1 cellular context compared by ENCODE assay signal in the genomic region with DNA sequence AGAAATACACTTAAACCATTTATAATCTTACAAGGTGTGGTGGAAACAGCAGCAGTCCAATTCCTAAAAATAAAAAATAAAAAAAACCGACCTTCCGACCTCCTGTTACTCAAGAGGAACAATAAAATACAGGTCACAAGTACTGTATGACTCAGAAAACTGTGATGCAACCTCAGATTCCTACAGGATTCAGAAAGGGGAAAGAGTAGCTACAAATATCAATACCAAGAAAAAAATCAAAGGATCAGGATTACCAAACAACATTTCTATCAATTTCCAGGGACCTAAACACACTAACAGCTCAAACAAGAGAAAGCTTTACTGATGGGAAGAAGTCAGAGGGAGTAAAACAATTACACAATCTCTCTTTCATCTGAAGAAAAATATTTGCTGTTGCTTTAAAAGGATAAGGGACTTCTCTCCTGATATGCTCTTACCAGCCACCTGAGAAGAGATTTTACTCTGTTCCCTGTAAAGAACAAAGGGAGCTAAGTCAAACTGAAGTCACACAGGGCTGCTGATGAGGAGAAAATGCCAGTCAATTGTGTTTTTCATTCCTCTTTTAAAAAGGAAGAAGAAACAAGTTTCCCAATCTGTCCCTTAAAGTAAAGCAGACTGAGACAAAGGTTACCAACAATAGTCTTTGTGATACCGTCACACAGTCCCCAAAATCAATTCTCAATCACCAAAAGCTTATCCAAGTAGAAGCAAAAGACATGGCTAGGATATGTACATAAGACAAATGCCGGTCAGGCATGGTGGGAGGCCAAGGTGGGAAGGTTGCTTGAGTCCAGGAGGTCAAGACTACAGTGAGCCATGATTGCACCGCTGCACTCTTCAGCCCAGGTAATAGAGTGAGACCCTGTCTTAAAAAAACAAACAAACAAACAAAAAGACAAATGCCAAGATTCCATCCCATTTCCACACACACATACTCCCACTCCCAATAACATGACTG.
TF ChIP-seq lines count a peak whose summit lies in the region.

No MANE protein-coding gene starts in this region.

TF ChIP-seq in HepG2, 621 proteins besides CTCF, POLR2A, EP300 and RAD21 (continued from another document and continues in another):
- TF ChIP-seq, protein P1, sequence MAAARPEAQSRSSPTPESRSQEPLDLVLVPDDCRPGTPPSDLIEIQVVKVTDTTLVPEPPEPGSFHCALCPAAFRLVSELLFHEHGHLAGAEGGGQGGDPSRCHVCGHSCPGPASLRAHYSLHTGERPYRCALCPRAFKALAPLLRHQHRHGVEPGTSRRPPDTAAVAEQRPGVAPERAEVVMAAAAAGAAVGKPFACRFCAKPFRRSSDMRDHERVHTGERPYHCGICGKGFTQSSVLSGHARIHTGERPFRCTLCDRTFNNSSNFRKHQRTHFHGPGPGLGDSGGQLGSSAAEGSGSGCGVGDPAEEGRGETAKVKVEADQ (CRISPR knock-in tag; IDR thresholded peaks at IDR 0.05; ENCODE audit: borderline replicate concordance) = peak; percentile 76; the same call in 1 of the 2 replicates
- no peak for TF ChIP-seq ZBTB8A (CRISPR knock-in tag; IDR thresholded peaks at IDR 0.05; ENCODE audit: borderline replicate concordance, low read depth)
- peak; percentile 58; the same call in 1 of the 2 replicates for TF ChIP-seq SRF (IDR thresholded peaks at IDR 0.05; ENCODE audit: low read depth, low read length)
- TF ChIP-seq, protein P2, sequence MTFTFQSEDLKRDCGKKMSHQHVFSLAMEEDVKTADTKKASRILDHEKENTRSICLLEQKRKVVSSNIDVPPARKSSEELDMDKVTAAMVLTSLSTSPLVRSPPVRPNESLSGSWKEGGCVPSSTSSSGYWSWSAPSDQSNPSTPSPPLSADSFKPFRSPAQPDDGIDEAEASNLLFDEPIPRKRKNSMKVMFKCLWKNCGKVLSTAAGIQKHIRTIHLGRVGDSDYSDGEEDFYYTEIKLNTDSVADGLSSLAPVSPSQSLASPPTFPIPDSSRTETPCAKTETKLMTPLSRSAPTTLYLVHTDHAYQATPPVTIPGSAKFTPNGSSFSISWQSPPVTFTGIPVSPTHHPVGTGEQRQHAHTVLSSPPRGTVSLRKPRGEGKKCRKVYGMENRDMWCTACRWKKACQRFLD (CRISPR knock-in tag; IDR thresholded peaks at IDR 0.05; ENCODE audit: borderline replicate concordance) = no peak
- TF ChIP-seq ZFP82 (CRISPR knock-in tag; IDR thresholded peaks at IDR 0.05; ENCODE audit: borderline replicate concordance) = no peak
- no peak for TF ChIP-seq FIP1L1 (IDR thresholded peaks at IDR 0.05; ENCODE audit: borderline replicate concordance, insufficient read depth, low read depth, low read length)
- peak; percentile 97 for TF ChIP-seq NCOR1 (IDR thresholded peaks at IDR 0.05; ENCODE audit: borderline replicate concordance, low read length)
- TF ChIP-seq MBNL3 (CRISPR knock-in tag; conservative IDR thresholded peaks at IDR 0.05) = no peak
- TF ChIP-seq PHF5A (CRISPR knock-in tag; IDR thresholded peaks at IDR 0.05; ENCODE audit: low read depth, unreplicated experiment) = peak; percentile 79
- TF ChIP-seq ZNF225 (CRISPR knock-in tag; IDR thresholded peaks at IDR 0.05) = no peak
- TF ChIP-seq NR2F1 (CRISPR knock-in tag; IDR thresholded peaks at IDR 0.05) = peak; percentile 76 to 99
- peak; percentile 77 for TF ChIP-seq TBX2 (CRISPR knock-in tag; IDR thresholded peaks at IDR 0.05; ENCODE audit: borderline replicate concordance)
- no peak for TF ChIP-seq ZNF350 (CRISPR knock-in tag; IDR thresholded peaks at IDR 0.05; ENCODE audit: borderline replicate concordance, low read depth)
- no peak for TF ChIP-seq MTF1 (CRISPR knock-in tag; IDR thresholded peaks at IDR 0.05)
- no peak for TF ChIP-seq JARID2 (CRISPR knock-in tag; IDR thresholded peaks at IDR 0.05; ENCODE audit: insufficient replicate concordance)
- TF ChIP-seq, protein P3, sequence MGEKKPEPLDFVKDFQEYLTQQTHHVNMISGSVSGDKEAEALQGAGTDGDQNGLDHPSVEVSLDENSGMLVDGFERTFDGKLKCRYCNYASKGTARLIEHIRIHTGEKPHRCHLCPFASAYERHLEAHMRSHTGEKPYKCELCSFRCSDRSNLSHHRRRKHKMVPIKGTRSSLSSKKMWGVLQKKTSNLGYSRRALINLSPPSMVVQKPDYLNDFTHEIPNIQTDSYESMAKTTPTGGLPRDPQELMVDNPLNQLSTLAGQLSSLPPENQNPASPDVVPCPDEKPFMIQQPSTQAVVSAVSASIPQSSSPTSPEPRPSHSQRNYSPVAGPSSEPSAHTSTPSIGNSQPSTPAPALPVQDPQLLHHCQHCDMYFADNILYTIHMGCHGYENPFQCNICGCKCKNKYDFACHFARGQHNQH (CRISPR knock-in tag; IDR thresholded peaks at IDR 0.05) = peak; percentile 57; the same call in 1 of the 2 replicates
- no peak for TF ChIP-seq ZZZ3 (CRISPR knock-in tag; IDR thresholded peaks at IDR 0.05; ENCODE audit: borderline replicate concordance)
- TF ChIP-seq, protein P4, sequence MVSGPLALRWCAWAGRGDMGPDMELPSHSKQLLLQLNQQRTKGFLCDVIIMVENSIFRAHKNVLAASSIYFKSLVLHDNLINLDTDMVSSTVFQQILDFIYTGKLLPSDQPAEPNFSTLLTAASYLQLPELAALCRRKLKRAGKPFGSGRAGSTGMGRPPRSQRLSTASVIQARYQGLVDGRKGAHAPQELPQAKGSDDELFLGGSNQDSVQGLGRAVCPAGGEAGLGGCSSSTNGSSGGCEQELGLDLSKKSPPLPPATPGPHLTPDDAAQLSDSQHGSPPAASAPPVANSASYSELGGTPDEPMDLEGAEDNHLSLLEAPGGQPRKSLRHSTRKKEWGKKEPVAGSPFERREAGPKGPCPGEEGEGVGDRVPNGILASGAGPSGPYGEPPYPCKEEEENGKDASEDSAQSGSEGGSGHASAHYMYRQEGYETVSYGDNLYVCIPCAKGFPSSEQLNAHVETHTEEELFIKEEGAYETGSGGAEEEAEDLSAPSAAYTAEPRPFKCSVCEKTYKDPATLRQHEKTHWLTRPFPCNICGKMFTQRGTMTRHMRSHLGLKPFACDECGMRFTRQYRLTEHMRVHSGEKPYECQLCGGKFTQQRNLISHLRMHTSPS (CRISPR knock-in tag; IDR thresholded peaks at IDR 0.05; ENCODE audit: low read depth) = no peak
- TF ChIP-seq HDAC1 (CRISPR knock-in tag; IDR thresholded peaks at IDR 0.05) = peak; percentile 74
- no peak for TF ChIP-seq KLF9 (CRISPR knock-in tag; IDR thresholded peaks at IDR 0.05; ENCODE audit: low read depth)
- TF ChIP-seq ZNF709 (CRISPR knock-in tag; IDR thresholded peaks at IDR 0.05) = no peak
- TF ChIP-seq MTA3 (CRISPR knock-in tag; IDR thresholded peaks at IDR 0.05) = no peak
- TF ChIP-seq ZNF34 (CRISPR knock-in tag; IDR thresholded peaks at IDR 0.05; ENCODE audit: borderline replicate concordance) = no peak; the same call in 1 of the 2 replicates
- TF ChIP-seq, protein P5, sequence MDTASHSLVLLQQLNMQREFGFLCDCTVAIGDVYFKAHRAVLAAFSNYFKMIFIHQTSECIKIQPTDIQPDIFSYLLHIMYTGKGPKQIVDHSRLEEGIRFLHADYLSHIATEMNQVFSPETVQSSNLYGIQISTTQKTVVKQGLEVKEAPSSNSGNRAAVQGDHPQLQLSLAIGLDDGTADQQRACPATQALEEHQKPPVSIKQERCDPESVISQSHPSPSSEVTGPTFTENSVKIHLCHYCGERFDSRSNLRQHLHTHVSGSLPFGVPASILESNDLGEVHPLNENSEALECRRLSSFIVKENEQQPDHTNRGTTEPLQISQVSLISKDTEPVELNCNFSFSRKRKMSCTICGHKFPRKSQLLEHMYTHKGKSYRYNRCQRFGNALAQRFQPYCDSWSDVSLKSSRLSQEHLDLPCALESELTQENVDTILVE (CRISPR knock-in tag; IDR thresholded peaks at IDR 0.05) = peak; percentile 81
- no peak for TF ChIP-seq GTF2F1 (IDR thresholded peaks at IDR 0.05; ENCODE audit: low read length)
- TF ChIP-seq, protein P6, sequence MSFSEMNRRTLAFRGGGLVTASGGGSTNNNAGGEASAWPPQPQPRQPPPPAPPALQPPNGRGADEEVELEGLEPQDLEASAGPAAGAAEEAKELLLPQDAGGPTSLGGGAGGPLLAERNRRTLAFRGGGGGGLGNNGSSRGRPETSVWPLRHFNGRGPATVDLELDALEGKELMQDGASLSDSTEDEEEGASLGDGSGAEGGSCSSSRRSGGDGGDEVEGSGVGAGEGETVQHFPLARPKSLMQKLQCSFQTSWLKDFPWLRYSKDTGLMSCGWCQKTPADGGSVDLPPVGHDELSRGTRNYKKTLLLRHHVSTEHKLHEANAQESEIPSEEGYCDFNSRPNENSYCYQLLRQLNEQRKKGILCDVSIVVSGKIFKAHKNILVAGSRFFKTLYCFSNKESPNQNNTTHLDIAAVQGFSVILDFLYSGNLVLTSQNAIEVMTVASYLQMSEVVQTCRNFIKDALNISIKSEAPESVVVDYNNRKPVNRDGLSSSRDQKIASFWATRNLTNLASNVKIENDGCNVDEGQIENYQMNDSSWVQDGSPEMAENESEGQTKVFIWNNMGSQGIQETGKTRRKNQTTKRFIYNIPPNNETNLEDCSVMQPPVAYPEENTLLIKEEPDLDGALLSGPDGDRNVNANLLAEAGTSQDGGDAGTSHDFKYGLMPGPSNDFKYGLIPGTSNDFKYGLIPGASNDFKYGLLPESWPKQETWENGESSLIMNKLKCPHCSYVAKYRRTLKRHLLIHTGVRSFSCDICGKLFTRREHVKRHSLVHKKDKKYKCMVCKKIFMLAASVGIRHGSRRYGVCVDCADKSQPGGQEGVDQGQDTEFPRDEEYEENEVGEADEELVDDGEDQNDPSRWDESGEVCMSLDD (CRISPR knock-in tag; IDR thresholded peaks at IDR 0.05; ENCODE audit: borderline replicate concordance) = no peak
- TF ChIP-seq MAZ (IDR thresholded peaks at IDR 0.05; ENCODE audit: borderline replicate concordance, low read depth, low read length) = no peak
- no peak for TF ChIP-seq MAZ (CRISPR knock-in tag; IDR thresholded peaks at IDR 0.05; ENCODE audit: low read depth)
- peak; percentile 38 for TF ChIP-seq SMAD3 (CRISPR knock-in tag; IDR thresholded peaks at IDR 0.05)
- TF ChIP-seq ZNF264 (CRISPR knock-in tag; IDR thresholded peaks at IDR 0.05) = peak; percentile 83; the same call in 1 of the 2 replicates
- TF ChIP-seq, protein P7, sequence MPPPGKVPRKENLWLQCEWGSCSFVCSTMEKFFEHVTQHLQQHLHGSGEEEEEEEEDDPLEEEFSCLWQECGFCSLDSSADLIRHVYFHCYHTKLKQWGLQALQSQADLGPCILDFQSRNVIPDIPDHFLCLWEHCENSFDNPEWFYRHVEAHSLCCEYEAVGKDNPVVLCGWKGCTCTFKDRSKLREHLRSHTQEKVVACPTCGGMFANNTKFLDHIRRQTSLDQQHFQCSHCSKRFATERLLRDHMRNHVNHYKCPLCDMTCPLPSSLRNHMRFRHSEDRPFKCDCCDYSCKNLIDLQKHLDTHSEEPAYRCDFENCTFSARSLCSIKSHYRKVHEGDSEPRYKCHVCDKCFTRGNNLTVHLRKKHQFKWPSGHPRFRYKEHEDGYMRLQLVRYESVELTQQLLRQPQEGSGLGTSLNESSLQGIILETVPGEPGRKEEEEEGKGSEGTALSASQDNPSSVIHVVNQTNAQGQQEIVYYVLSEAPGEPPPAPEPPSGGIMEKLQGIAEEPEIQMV (CRISPR knock-in tag; IDR thresholded peaks at IDR 0.05; ENCODE audit: low read depth) = no peak
- TF ChIP-seq CREB1 (IDR thresholded peaks at IDR 0.05) = peak; percentile 71
- TF ChIP-seq CREB1 (CRISPR knock-in tag; IDR thresholded peaks at IDR 0.05) = peak; percentile 83
- TF ChIP-seq, protein P8, sequence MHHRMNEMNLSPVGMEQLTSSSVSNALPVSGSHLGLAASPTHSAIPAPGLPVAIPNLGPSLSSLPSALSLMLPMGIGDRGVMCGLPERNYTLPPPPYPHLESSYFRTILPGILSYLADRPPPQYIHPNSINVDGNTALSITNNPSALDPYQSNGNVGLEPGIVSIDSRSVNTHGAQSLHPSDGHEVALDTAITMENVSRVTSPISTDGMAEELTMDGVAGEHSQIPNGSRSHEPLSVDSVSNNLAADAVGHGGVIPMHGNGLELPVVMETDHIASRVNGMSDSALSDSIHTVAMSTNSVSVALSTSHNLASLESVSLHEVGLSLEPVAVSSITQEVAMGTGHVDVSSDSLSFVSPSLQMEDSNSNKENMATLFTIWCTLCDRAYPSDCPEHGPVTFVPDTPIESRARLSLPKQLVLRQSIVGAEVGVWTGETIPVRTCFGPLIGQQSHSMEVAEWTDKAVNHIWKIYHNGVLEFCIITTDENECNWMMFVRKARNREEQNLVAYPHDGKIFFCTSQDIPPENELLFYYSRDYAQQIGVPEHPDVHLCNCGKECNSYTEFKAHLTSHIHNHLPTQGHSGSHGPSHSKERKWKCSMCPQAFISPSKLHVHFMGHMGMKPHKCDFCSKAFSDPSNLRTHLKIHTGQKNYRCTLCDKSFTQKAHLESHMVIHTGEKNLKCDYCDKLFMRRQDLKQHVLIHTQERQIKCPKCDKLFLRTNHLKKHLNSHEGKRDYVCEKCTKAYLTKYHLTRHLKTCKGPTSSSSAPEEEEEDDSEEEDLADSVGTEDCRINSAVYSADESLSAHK (CRISPR knock-in tag; IDR thresholded peaks at IDR 0.05; ENCODE audit: borderline replicate concordance) = no peak
- TF ChIP-seq, protein P9, sequence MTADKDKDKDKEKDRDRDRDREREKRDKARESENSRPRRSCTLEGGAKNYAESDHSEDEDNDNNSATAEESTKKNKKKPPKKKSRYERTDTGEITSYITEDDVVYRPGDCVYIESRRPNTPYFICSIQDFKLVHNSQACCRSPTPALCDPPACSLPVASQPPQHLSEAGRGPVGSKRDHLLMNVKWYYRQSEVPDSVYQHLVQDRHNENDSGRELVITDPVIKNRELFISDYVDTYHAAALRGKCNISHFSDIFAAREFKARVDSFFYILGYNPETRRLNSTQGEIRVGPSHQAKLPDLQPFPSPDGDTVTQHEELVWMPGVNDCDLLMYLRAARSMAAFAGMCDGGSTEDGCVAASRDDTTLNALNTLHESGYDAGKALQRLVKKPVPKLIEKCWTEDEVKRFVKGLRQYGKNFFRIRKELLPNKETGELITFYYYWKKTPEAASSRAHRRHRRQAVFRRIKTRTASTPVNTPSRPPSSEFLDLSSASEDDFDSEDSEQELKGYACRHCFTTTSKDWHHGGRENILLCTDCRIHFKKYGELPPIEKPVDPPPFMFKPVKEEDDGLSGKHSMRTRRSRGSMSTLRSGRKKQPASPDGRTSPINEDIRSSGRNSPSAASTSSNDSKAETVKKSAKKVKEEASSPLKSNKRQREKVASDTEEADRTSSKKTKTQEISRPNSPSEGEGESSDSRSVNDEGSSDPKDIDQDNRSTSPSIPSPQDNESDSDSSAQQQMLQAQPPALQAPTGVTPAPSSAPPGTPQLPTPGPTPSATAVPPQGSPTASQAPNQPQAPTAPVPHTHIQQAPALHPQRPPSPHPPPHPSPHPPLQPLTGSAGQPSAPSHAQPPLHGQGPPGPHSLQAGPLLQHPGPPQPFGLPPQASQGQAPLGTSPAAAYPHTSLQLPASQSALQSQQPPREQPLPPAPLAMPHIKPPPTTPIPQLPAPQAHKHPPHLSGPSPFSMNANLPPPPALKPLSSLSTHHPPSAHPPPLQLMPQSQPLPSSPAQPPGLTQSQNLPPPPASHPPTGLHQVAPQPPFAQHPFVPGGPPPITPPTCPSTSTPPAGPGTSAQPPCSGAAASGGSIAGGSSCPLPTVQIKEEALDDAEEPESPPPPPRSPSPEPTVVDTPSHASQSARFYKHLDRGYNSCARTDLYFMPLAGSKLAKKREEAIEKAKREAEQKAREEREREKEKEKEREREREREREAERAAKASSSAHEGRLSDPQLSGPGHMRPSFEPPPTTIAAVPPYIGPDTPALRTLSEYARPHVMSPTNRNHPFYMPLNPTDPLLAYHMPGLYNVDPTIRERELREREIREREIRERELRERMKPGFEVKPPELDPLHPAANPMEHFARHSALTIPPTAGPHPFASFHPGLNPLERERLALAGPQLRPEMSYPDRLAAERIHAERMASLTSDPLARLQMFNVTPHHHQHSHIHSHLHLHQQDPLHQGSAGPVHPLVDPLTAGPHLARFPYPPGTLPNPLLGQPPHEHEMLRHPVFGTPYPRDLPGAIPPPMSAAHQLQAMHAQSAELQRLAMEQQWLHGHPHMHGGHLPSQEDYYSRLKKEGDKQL (CRISPR knock-in tag; IDR thresholded peaks at IDR 0.05; ENCODE audit: low read depth) = peak; percentile 89
